1 cellular context compared by ENCODE assay signal in genomic region chr7:55518836-55519235, GRCh38.
TF ChIP-seq lines count a peak whose summit lies in the region.

No MANE protein-coding gene starts in this region.

TF ChIP-seq in WTC11, 78 proteins besides CTCF, POLR2A, EP300 and RAD21 (continued from another document):
- no peak for TF ChIP-seq MYBL2 (CRISPR knock-in tag; IDR thresholded peaks at IDR 0.05)
- no peak for TF ChIP-seq CREM (CRISPR knock-in tag; IDR thresholded peaks at IDR 0.05)
- no peak for TF ChIP-seq ZNF317 (CRISPR knock-in tag; IDR thresholded peaks at IDR 0.05; ENCODE audit: borderline replicate concordance, low read depth)
- no peak for TF ChIP-seq ZNF219 (CRISPR knock-in tag; IDR thresholded peaks at IDR 0.05; ENCODE audit: borderline replicate concordance)
- no peak for TF ChIP-seq TEAD1 (CRISPR knock-in tag; IDR thresholded peaks at IDR 0.05)
